16 cellular contexts compared by ENCODE assay signal in genomic region chr7:41052736-41053135, GRCh38.
"Had no signal": no experiment of that assay in that cellular context is flagged by ENCODE, and none has a peak within 500 bp of the region (broad histone marks: within the 10 kb centered on the region; RNA-seq: fewer than 3 reads in every experiment).

No MANE protein-coding gene starts in this region.

- FAIRE-seq: colon, endothelial cell of umbilical vein had no signal

- ATAC-seq: foreskin keratinocyte; mucosa of descending colon; naive thymus-derived CD8-positive, alpha-beta T cell; sciatic nerve; stimulated activated memory B cell treated with anti-CD40 and anti-IgM and Interleukin-4, amounts not matched to agents 10 μg/mL and 1 μg/mL and 100 μg/mL, for 72 hours; upper lobe of right lung had no signal

- DNase-seq: erythroblast; foreskin keratinocyte; kidney glomerular epithelial cell; mammary epithelial cell; mucosa of descending colon; naive thymus-derived CD8-positive, alpha-beta T cell; spleen; stimulated activated CD4-positive, alpha-beta T cell treated with anti-CD3 and anti-CD28 coated beads, Interleukin-15, amount 100 ng/mL, for 24 hours; stimulated activated CD4-positive, alpha-beta T cell treated with anti-CD3 and anti-CD28 coated beads, Interleukin-1b, Interleukin-23, amount 100 ng/mL, for 48 hours; stimulated activated CD4-positive, alpha-beta T cell treated with anti-CD3 and anti-CD28 coated beads, Interleukin-4, amount 100 ng/mL, for 24 hours; testis; upper lobe of right lung had no signal
